8 cellular contexts compared by ENCODE assay signal in the genomic region with DNA sequence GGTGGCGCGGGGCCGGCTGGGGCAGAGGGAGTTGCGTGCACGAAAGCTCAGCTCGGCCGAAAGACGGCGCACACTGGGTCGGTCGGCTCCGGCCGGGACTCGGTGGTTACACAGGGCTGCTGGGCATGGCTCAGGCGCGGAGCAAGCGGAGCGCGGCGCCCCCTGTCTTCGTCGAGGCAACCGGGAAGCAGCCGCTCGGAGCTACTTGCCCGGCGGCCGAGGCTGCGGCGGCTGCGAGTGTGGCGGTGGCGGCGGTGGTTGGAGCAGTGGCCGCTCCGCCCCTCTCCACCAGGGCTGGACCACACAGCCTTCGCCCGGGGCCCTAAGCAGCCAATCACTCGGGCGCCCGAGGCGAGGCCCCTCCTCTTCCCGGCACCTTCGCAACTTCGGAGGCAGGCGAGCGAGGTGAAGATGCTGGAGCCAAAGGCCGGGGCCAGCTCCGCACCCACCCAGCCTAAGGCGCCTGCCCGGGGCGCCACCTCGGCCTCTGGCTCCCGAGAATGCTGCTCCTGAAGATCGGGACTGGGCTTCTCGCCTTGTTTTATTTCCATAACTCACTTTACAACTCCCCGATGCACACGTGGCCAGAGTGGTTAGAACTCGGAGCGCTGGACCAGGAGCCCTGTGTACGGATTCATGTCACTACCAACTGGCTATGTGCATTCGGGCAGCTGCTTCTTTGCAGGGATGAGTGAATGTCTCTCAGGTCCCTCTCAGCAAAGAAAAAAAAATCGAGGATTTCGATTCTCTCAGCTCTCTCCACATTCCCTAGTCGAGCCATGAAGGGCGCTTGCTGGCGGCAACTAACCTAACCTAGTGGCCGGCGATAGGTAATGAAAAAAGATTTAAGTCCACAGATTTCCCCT. TPM values are rescaled to one million over a fixed set of nuclear protein-coding genes. Genes with fewer than 3 reads are reported as not detected.
DNase-seq lines count a peak whose midpoint lies in the region; ATAC-seq, FAIRE-seq and TF ChIP-seq lines count a peak whose summit lies in the region.

A gene (minus strand): TSS at position 241 of the 866 bp plus-strand sequence. CDS start 241 bp downstream, outside the sequence.

- DNase-seq in A549 (ENCODE audit: low read depth in 1 of 2, low spot score in 1 of 2) (peak; percentile 85 to 90), NCI-H1694 treated with DMSO at 0.1 percent for 48 hours (lab: John Stamatoyannopoulos, UW) (peak; percentile 44), T-helper 22 cell (ENCODE audit: low read depth) (peak; percentile 27), sciatic nerve (ENCODE audit: low spot score) (peak; percentile 87)

- peaks cover 68% of the 10 kb centered on the region for H3K27me3 Mint-ChIP-seq in brain

- no peak within 1 kb of the TSS for H3K27ac Mint-ChIP-seq in brain

- peak; percentile 52 for TF ChIP-seq CTCF in A549 (IDR thresholded peaks at IDR 0.05)
- TF ChIP-seq CTCF in brain (conservative IDR thresholded peaks at IDR 0.05): peak; percentile 71 to 78

- FAIRE-seq in A549 (lab: Jason Lieb, UNC): no peak

- H3K9me3 ChIP-seq in A549: no peaks in the 10 kb centered on the region

- ATAC-seq in A549: peak; percentile 92 to 97
- ATAC-seq in GM18508 (IDR thresholded peaks at IDR 0.05; ENCODE audit: insufficient read depth, unreplicated experiment): peak; percentile 42
- peak; percentile 76 for ATAC-seq in HG02943 (IDR thresholded peaks at IDR 0.05; ENCODE audit: low read depth, unreplicated experiment)
- ATAC-seq in sciatic nerve: peak; percentile 96

- peak; percentile 55 for TF ChIP-seq POLR2A in A549 (IDR thresholded peaks at IDR 0.05; ENCODE audit: low read length)

- H3K4me1 Mint-ChIP-seq in brain: peaks cover 26% of the 10 kb centered on the region

- TF ChIP-seq RAD21 in A549 (conservative IDR thresholded peaks at IDR 0.05 in 1 of 2, IDR thresholded peaks at IDR 0.05 in 1 of 2): peak; percentile 5 to 39; a peak in 3 of 5 replicates

- peak within 1 kb of the TSS; percentile 95 for H3K4me2 ChIP-seq in A549

- POLR2A ChIA-PET in A549 (lab: Yijun Ruan, JAX): interaction anchor here (1.4 kb wide), 1 partner anchor 73 kb away, joined by 3 read pairs; no protein-coding TSS in a partner anchor

- H3K4me3 Mint-ChIP-seq in brain: peak within 1 kb of the TSS; percentile 80 to 90 (median 85)

- peak within 1 kb of the TSS; percentile 37 to 77; a peak in 4 of 6 replicates for H3K27ac ChIP-seq in A549

- CTCF ChIA-PET in A549 (lab: Yijun Ruan, JAX): interaction anchor here (0.5 to 7.5 kb wide), 45 partner anchors 9 to 1088 kb away, joined by 3 to 54 read pairs (median 4); no protein-coding TSS in a partner anchor

- no peaks in the 10 kb centered on the region for H3K36me3 Mint-ChIP-seq in brain

- H3K4me3 ChIP-seq in A549 (peak within 1 kb of the TSS; percentile 56), iPS-11a (ENCODE audit: low read depth, low read length) (peak within 1 kb of the TSS; percentile 39)

- TF ChIP-seq EP300 in A549 (IDR thresholded peaks at IDR 0.05): no peak

- intact Hi-C loops in sciatic nerve (cut with DNase I): no loop called here

- H3K9me3 Mint-ChIP-seq in brain: peaks cover 0 to 3% (median 0%) of the 10 kb centered on the region in 5 experiments

- peaks cover 6% of the 10 kb centered on the region; the same call in 2 of the 3 replicates for H3K4me1 ChIP-seq in A549

- 2% methylated on average over 36 of the region's 69 CpGs for WGBS in A549 (ENCODE audit: missing lambda C conversion rate)

TF ChIP-seq in A549, 52 proteins besides CTCF, POLR2A, EP300 and RAD21:
- TF ChIP-seq TFCP2L1 (CRISPR knock-in tag; IDR thresholded peaks at IDR 0.05) (no peak), JUNB (IDR thresholded peaks at IDR 0.05) (no peak), FOSB (CRISPR knock-in tag; IDR thresholded peaks at IDR 0.05) (peak; percentile 69; the same call in 1 of the 2 replicates), KDM5A (IDR thresholded peaks at IDR 0.05) (no peak), RNF2 (IDR thresholded peaks at IDR 0.05; ENCODE audit: borderline replicate concordance, low read depth) (peak; percentile 44; the same call in 1 of the 2 replicates), HOXB5 (CRISPR knock-in tag; IDR thresholded peaks at IDR 0.05) (0 out of 2 replicates have a peak, but pooled peaks have one; percentile 47), MAFK (IDR thresholded peaks at IDR 0.05; ENCODE audit: partially characterized antibody) (no peak), JUN (IDR thresholded peaks at IDR 0.05) (0 out of 5 replicates have a peak, but pooled peaks of 1 of the 2 experiments have one; percentile 16), HOXB13 (CRISPR knock-in tag; IDR thresholded peaks at IDR 0.05; ENCODE audit: low read depth) (0 out of 2 replicates have a peak, but pooled peaks have one; percentile 37)
- TF ChIP-seq, protein P1, sequence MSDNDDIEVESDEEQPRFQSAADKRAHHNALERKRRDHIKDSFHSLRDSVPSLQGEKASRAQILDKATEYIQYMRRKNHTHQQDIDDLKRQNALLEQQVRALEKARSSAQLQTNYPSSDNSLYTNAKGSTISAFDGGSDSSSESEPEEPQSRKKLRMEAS (IDR thresholded peaks at IDR 0.05): peak; percentile 92
- TF ChIP-seq, protein P2, sequence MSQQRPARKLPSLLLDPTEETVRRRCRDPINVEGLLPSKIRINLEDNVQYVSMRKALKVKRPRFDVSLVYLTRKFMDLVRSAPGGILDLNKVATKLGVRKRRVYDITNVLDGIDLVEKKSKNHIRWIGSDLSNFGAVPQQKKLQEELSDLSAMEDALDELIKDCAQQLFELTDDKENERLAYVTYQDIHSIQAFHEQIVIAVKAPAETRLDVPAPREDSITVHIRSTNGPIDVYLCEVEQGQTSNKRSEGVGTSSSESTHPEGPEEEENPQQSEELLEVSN (IDR thresholded peaks at IDR 0.05; ENCODE audit: borderline replicate concordance, low read depth): peak; percentile 94
- TF ChIP-seq, protein P3, sequence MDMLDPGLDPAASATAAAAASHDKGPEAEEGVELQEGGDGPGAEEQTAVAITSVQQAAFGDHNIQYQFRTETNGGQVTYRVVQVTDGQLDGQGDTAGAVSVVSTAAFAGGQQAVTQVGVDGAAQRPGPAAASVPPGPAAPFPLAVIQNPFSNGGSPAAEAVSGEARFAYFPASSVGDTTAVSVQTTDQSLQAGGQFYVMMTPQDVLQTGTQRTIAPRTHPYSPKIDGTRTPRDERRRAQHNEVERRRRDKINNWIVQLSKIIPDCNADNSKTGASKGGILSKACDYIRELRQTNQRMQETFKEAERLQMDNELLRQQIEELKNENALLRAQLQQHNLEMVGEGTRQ (IDR thresholded peaks at IDR 0.05): peak; percentile 48; the same call in 1 of the 2 replicates
- TF ChIP-seq, protein P4, sequence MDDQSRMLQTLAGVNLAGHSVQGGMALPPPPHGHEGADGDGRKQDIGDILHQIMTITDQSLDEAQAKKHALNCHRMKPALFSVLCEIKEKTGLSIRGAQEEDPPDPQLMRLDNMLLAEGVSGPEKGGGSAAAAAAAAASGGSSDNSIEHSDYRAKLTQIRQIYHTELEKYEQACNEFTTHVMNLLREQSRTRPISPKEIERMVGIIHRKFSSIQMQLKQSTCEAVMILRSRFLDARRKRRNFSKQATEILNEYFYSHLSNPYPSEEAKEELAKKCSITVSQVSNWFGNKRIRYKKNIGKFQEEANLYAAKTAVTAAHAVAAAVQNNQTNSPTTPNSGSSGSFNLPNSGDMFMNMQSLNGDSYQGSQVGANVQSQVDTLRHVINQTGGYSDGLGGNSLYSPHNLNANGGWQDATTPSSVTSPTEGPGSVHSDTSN (IDR thresholded peaks at IDR 0.05): no peak

RNA-seq across cellular contexts. Expression of the gene that starts here (rescaled TPM):
- polyA plus RNA-seq in A549 (2011; rRNA removed) (0.08 TPM in 2 replicates), A549 (2017; fragmentation: RNase III; extraction: RNeasy Plus Mini Kit Qiagen cat#74134 plus additional on column Dnase treatment) (0.12 to 0.18 TPM (median 0.13 TPM) in 3 replicates), brain (ENCODE audit: insufficient read depth, low read depth, low replicate concordance) (1.4 TPM)
- 0.08 and 0.12 TPM in 2 replicates for polyA plus RNA-seq in A549 (2012; cell fraction: cytosol; rRNA removed)
- 0.16 and 0.17 TPM in 2 replicates for polyA plus RNA-seq in A549 (2012; cell fraction: nucleus; rRNA removed)
- 0.15 and 0.29 TPM in 2 replicates for polyA minus RNA-seq in A549 (2011; rRNA and poly(A)+ RNA removed)
- 1.2 TPM for total RNA-seq in sciatic nerve

Comparison
In these comparisons a context has a peak if more than half of its experiments do, and no peak if none do; other contexts are left out.
1. Peak in every context shown above with its lines: DNase-seq, ATAC-seq, H3K4me3 ChIP-seq and H3K27ac ChIP-seq.
2. Peak in DNase-seq, ATAC-seq, H3K4me3 ChIP-seq, H3K27ac ChIP-seq and H3K4me2 ChIP-seq in A549; RNA of the gene not detected or under 1 TPM.
3. ATAC-seq: peak in every context shown above with its lines; median percentile 96 in sciatic nerve; 94 in A549; 76 in HG02943; 42 in GM18508.
4. DNase-seq: peak in every context shown above with its lines; median percentile 88 in A549; 87 in sciatic nerve; 44 in NCI-H1694 treated with DMSO at 0.1 percent for 48 hours; 27 in T-helper 22 cell.